9 cellular contexts compared by ENCODE assay signal in the genomic region with DNA sequence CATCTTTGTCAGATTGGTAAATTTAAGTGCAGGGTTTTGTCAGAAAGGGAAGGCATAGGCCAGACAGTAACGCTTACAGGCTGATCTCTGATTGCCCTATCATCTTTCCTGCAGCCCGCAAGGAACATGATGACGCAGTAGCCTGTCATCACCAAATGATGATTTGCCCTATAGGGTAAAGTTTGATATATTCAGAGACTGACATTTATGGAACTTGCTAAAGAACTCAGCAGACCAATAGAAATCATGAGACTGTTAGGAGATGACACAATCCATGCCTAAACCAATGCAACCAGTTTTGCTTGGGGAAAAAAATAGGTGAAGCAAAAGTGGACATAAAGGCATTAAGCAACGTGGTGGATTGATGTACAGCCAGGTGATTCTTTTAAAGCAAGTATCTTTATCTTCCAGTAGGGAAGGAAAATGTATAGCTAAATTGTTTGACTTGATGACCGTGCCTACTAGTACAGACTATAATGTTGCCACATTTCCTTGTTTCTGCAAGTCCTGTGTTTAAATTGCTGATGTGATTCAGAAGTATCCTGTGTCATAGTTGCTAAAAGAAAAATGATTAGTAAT. TPM values are rescaled to one million over a fixed set of nuclear protein-coding genes. Genes with fewer than 3 reads are reported as not detected.
DNase-seq lines count a peak whose midpoint lies in the region; ATAC-seq, FAIRE-seq and TF ChIP-seq lines count a peak whose summit lies in the region.
"Had no signal": no experiment of that assay in that cellular context is flagged by ENCODE, and none has a peak within 500 bp of the region (broad histone marks: within the 10 kb centered on the region; RNA-seq: fewer than 3 reads in every experiment).

No MANE protein-coding gene starts in this region.

- peaks cover 62% of the 10 kb centered on the region for H3K4me1 ChIP-seq in DND-41 (ENCODE audit: insufficient read depth, low read length)
- peaks cover 55% of the 10 kb centered on the region for H3K4me1 ChIP-seq in Loucy (ENCODE audit: insufficient read depth, low read length, poor library complexity, severe bottlenecking)
- peaks cover 15% of the 10 kb centered on the region for H3K4me1 ChIP-seq in astrocyte (ENCODE audit: insufficient read depth, low read length)
- H3K4me1 ChIP-seq in naive thymus-derived CD4-positive, alpha-beta T cell (ENCODE audit: control insufficient read depth in 2 of 2, insufficient read depth in 2 of 2, low read length in 2 of 2): peaks cover 24 to 38% of the 10 kb centered on the region in 2 donors

- peaks cover 2% of the 10 kb centered on the region for H3K9me3 Mint-ChIP-seq in astrocyte (ENCODE audit: unreplicated experiment)
- peaks cover 0 to 11% (median 0%) of the 10 kb centered on the region in 11 donors for H3K9me3 Mint-ChIP-seq in naive thymus-derived CD4-positive, alpha-beta T cell

- FAIRE-seq in astrocyte (lab: Jason Lieb, UNC): no peak
- no peak for FAIRE-seq in D721Med (lab: Jason Lieb, UNC)
- FAIRE-seq: RCC 7860 had no signal

- no peaks in the 10 kb centered on the region for H3K9me3 ChIP-seq in DND-41 (ENCODE audit: insufficient read depth, low read length, severe bottlenecking)
- H3K9me3 ChIP-seq in Loucy (ENCODE audit: insufficient read depth, low read depth, low read length): no peaks in the 10 kb centered on the region
- H3K9me3 ChIP-seq in astrocyte (ENCODE audit: insufficient read depth, low read depth, low read length): no peaks in the 10 kb centered on the region
- H3K9me3 ChIP-seq in naive thymus-derived CD4-positive, alpha-beta T cell (ENCODE audit: control insufficient read depth in 2 of 3, low read length in 3 of 3): no peaks in the 10 kb centered on the region

- intact Hi-C loops in naive thymus-derived CD4-positive, alpha-beta T cell (cut with micrococcal nuclease): loop anchor here (5.0 to 10.0 kb wide), 9 partner anchors 225 to 1670 kb away; partner anchors contain the start of genes ZUP1 (in 2 of the 2), KPNA5 (in 1 of the 2), MAN1A1 (in 1 of the 2) and MCM9 (in 1 of the 2)

- POLR2A ChIA-PET in naive thymus-derived CD4-positive, alpha-beta T cell (lab: Charles Lee): no interaction called here

- H3K36me3 Mint-ChIP-seq in astrocyte (ENCODE audit: low read depth, unreplicated experiment): peaks cover 9% of the 10 kb centered on the region
- H3K36me3 Mint-ChIP-seq in naive thymus-derived CD4-positive, alpha-beta T cell: peaks cover 0 to 29% (median 19%) of the 10 kb centered on the region in 5 donors

- H2AFZ ChIP-seq in DND-41 (ENCODE audit: low read depth, low read length) (no peak overlapping the region), Loucy (ENCODE audit: low read length) (no peak overlapping the region), astrocyte (ENCODE audit: low read depth, low read length) (no peak overlapping the region)

- no peaks in the 10 kb centered on the region for H3F3A ChIP-seq in Loucy (ENCODE audit: low read depth)

- peak overlapping the region; percentile 60; the same call in 1 of the 2 replicates for H3K9ac ChIP-seq in DND-41 (ENCODE audit: low read depth, low read length)
- H3K9ac ChIP-seq in Loucy (ENCODE audit: low read depth, low read length, poor library complexity, severe bottlenecking): peak overlapping the region; percentile 50
- H3K9ac ChIP-seq in astrocyte (ENCODE audit: low read length): no peak overlapping the region

- H3K4me3 ChIP-seq in DND-41 (ENCODE audit: low read depth in 1 of 2, low read length in 2 of 2) (peak overlapping the region in 1 of 2 experiments; percentile 64; a peak in 2 of 4 replicates), Loucy (ENCODE audit: low read length, poor library complexity, severe bottlenecking) (peak overlapping the region; percentile 87), astrocyte (ENCODE audit: insufficient read depth, low read depth, low read length) (peak overlapping the region; percentile 85)
- no peak overlapping the region for H3K4me3 ChIP-seq in naive thymus-derived CD4-positive, alpha-beta T cell (ENCODE audit: low read length)

- H3K4me3 Mint-ChIP-seq in astrocyte (ENCODE audit: unreplicated experiment): peak overlapping the region; percentile 88
- H3K4me3 Mint-ChIP-seq in naive thymus-derived CD4-positive, alpha-beta T cell: peak overlapping the region; percentile 79 to 98 (median 85)

- H3K9me2 ChIP-seq in Loucy (replicated peaks; ENCODE audit: low read depth, low read length): no peaks in the 10 kb centered on the region

- no peaks in the 10 kb centered on the region for H3K27me3 Mint-ChIP-seq in astrocyte (ENCODE audit: low read depth, unreplicated experiment)
- peaks cover 0 to 2% (median 0%) of the 10 kb centered on the region in 5 donors for H3K27me3 Mint-ChIP-seq in naive thymus-derived CD4-positive, alpha-beta T cell

- CTCF ChIA-PET in naive thymus-derived CD4-positive, alpha-beta T cell (lab: Charles Lee): no interaction called here

- peaks cover 13% of the 10 kb centered on the region for H3K4me1 Mint-ChIP-seq in astrocyte (ENCODE audit: low read depth, unreplicated experiment)
- peaks cover 58 to 82% (median 76%) of the 10 kb centered on the region in 7 donors for H3K4me1 Mint-ChIP-seq in naive thymus-derived CD4-positive, alpha-beta T cell

- TF ChIP-seq CTCF in DND-41 (IDR thresholded peaks at IDR 0.05; ENCODE audit: borderline replicate concordance, extremely low read depth, low read length, poor library complexity, severe bottlenecking) (no peak), Loucy (conservative IDR thresholded peaks at IDR 0.05; ENCODE audit: low read length) (no peak), astrocyte (IDR thresholded peaks at IDR 0.05; ENCODE audit: insufficient read depth, low read depth, low read length) (no peak), D721Med (IDR thresholded peaks at IDR 0.05; ENCODE audit: insufficient read depth, missing control alignments) (no peak)

- no peak for DNase-seq in DND-41
- DNase-seq in astrocyte (ENCODE audit: low read depth): peak; percentile 8
- DNase-seq in naive thymus-derived CD4-positive, alpha-beta T cell: no peak
- DNase-seq in NCI-H345 (lab: John Stamatoyannopoulos, UW): no peak
- no peak for DNase-seq in cerebellar cortex (ENCODE audit: low spot score)
- DNase-seq in D721Med (ENCODE audit: insufficient read length, low spot score): no peak

- H3K27ac ChIP-seq in DND-41 (ENCODE audit: low read length) (no peak overlapping the region), astrocyte (ENCODE audit: low read depth, low read length) (no peak overlapping the region)
- no peak overlapping the region for H3K27ac ChIP-seq in naive thymus-derived CD4-positive, alpha-beta T cell (ENCODE audit: low read depth, low read length)

- H3K27me3 ChIP-seq in DND-41 (ENCODE audit: insufficient read depth, low read length, poor library complexity) (no peaks in the 10 kb centered on the region), Loucy (ENCODE audit: insufficient read depth, low read length, poor library complexity, severe bottlenecking) (no peaks in the 10 kb centered on the region), astrocyte (ENCODE audit: insufficient read depth, low read length) (no peaks in the 10 kb centered on the region)
- no peaks in the 10 kb centered on the region for H3K27me3 ChIP-seq in naive thymus-derived CD4-positive, alpha-beta T cell (ENCODE audit: control insufficient read depth in 2 of 2, insufficient read depth in 2 of 2, low read length in 2 of 2)

- ATAC-seq in DND-41 (ENCODE audit: insufficient read depth, low read depth): no peak
- ATAC-seq in naive thymus-derived CD4-positive, alpha-beta T cell: no peak
- no peak for ATAC-seq in HG03097 (IDR thresholded peaks at IDR 0.05; ENCODE audit: low FRiP score, unreplicated experiment)

- no peak overlapping the region for H3K27ac Mint-ChIP-seq in astrocyte (ENCODE audit: unreplicated experiment)
- peak overlapping the region in 6 of 9 donors; percentile 18 to 92 (median 58) for H3K27ac Mint-ChIP-seq in naive thymus-derived CD4-positive, alpha-beta T cell

- H3K36me3 ChIP-seq in DND-41 (ENCODE audit: insufficient read depth, low read length) (peaks cover 12% of the 10 kb centered on the region), Loucy (ENCODE audit: insufficient read depth, low read length) (no peaks in the 10 kb centered on the region), astrocyte (ENCODE audit: insufficient read depth, low read length) (no peaks in the 10 kb centered on the region)
- H3K36me3 ChIP-seq in naive thymus-derived CD4-positive, alpha-beta T cell (ENCODE audit: control insufficient read depth in 2 of 3, insufficient read depth in 3 of 3, low read length in 3 of 3): peaks cover 0 to 7% (median 4%) of the 10 kb centered on the region in 3 experiments

- H3K79me2 ChIP-seq in DND-41 (ENCODE audit: insufficient read depth, low read length) (peaks cover 77% of the 10 kb centered on the region), Loucy (ENCODE audit: insufficient read depth, low read length) (peaks cover 84% of the 10 kb centered on the region), astrocyte (ENCODE audit: insufficient read depth, low read length) (peaks cover 72% of the 10 kb centered on the region)

- peaks cover 48% of the 10 kb centered on the region for H4K20me1 ChIP-seq in DND-41 (ENCODE audit: insufficient read depth, low read length)
- H4K20me1 ChIP-seq in Loucy (ENCODE audit: insufficient read depth, low read length, poor library complexity, severe bottlenecking): peaks cover 65% of the 10 kb centered on the region
- peaks cover 61% of the 10 kb centered on the region for H4K20me1 ChIP-seq in astrocyte (ENCODE audit: insufficient read depth, low read length)

- peak overlapping the region; percentile 87 for H3K4me2 ChIP-seq in DND-41 (ENCODE audit: insufficient read depth, low read length)
- H3K4me2 ChIP-seq in Loucy (ENCODE audit: low read depth, low read length, poor library complexity, severe bottlenecking): peak overlapping the region; percentile 93
- H3K4me2 ChIP-seq in astrocyte (ENCODE audit: low read length): peak overlapping the region; percentile 86

RNA-seq across cellular contexts. Expression of gene NUS1, which starts 2.4 kb away (rescaled TPM):
- total RNA-seq in astrocyte: 45.7 and 47.3 TPM in 2 replicates
- 10 to 100 TPM; 19.6 to 37.6 (median 33.2) TPM for total RNA-seq in naive thymus-derived CD4-positive, alpha-beta T cell
- polyA plus RNA-seq in naive thymus-derived CD4-positive, alpha-beta T cell: 10 to 100 TPM; 10.9 to 13.3 TPM
